Comparison of ENCODE assay signal across 8 cellular contexts in the genomic region with DNA sequence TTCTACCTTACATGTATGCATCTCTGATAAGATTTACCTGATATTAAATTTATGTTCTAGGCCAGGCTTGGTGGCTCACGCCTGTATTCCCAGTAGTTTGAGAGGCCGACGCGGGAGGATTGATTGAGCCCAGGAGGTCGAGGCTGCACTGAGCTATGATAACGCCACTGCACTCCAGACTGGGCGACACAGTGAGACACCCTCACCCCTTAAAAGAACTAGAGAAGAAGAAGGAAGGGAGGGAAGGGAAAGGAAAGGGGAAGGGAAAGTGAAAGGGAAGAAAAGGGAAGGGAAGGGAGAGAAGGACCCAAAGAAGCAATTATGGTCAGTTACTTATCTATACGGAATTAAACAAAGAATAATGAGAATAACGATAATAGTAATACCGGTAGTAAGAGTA. TPM values are rescaled to one million over a fixed set of nuclear protein-coding genes. Genes with fewer than 3 reads are reported as not detected.
A peak's percentile ranks its signal among the peaks of the same experiment; 100 is the strongest.
DNase-seq lines count a peak whose midpoint lies in the region; ATAC-seq and TF ChIP-seq lines count a peak whose summit lies in the region.

No MANE protein-coding gene starts in this region.

- H3K4me1 ChIP-seq in BLaER1 (peaks cover 19% of the 10 kb centered on the region), Karpas-422 (ENCODE audit: low read length) (peaks cover 18% of the 10 kb centered on the region)

- H3K36me3 ChIP-seq in BLaER1 = peaks cover 23% of the 10 kb centered on the region; the same call in 1 of the 2 replicates
- peaks cover 13% of the 10 kb centered on the region for H3K36me3 ChIP-seq in Karpas-422 (ENCODE audit: insufficient read depth, low read length)

- H3K9me2 ChIP-seq in Karpas-422 (replicated peaks; ENCODE audit: insufficient read depth, low read length) = no peaks in the 10 kb centered on the region

- ATAC-seq in HG03039 (IDR thresholded peaks at IDR 0.05; ENCODE audit: unreplicated experiment) (no peak), GM18868 (IDR thresholded peaks at IDR 0.05; ENCODE audit: unreplicated experiment) (no peak)

- DNase-seq in Karpas-422 = no peak
- DNase-seq in chondrocyte (ENCODE audit: low spot score) = no peak
- DNase-seq in nephron progenitor cell = no peak
- no peak for DNase-seq in hepatic stellate cell (ENCODE audit: low spot score)
- DNase-seq in globus pallidus (ENCODE audit: low spot score) = no peak

- H3K9me3 Mint-ChIP-seq in chondrocyte (ENCODE audit: low read depth) (peaks cover 2% of the 10 kb centered on the region), nephron progenitor cell (peaks cover 14% of the 10 kb centered on the region)

- H3K79me2 ChIP-seq in Karpas-422 (ENCODE audit: low read length) = peaks cover 34% of the 10 kb centered on the region

- H3K27me3 ChIP-seq in BLaER1 (no peaks in the 10 kb centered on the region), Karpas-422 (ENCODE audit: low read length) (no peaks in the 10 kb centered on the region)

- H3K4me1 Mint-ChIP-seq in chondrocyte (ENCODE audit: low read depth) = peaks cover 22% of the 10 kb centered on the region
- H3K4me1 Mint-ChIP-seq in nephron progenitor cell = peaks cover 5% of the 10 kb centered on the region

- H3K9ac ChIP-seq in BLaER1 = peak overlapping the region; percentile 91
- H3K9ac ChIP-seq in Karpas-422 (ENCODE audit: low read length) = peak overlapping the region; percentile 95

- H2AFZ ChIP-seq in Karpas-422 (ENCODE audit: low read length) = no peak overlapping the region

- H3K27me3 Mint-ChIP-seq in chondrocyte (ENCODE audit: low read depth) = no peaks in the 10 kb centered on the region
- H3K27me3 Mint-ChIP-seq in nephron progenitor cell (ENCODE audit: low read depth, poor library complexity) = no peaks in the 10 kb centered on the region

- H3K4me3 ChIP-seq in BLaER1 = peak overlapping the region; percentile 82
- peak overlapping the region; percentile 95 for H3K4me3 ChIP-seq in Karpas-422 (ENCODE audit: low read length)

- TF ChIP-seq CTCF in chondrocyte (IDR thresholded peaks at IDR 0.05) (no peak), nephron progenitor cell (IDR thresholded peaks at IDR 0.05) (no peak)

- H3K4me2 ChIP-seq in BLaER1 (peak overlapping the region; percentile 86), Karpas-422 (ENCODE audit: low read depth, low read length, poor library complexity, severe bottlenecking) (peak overlapping the region; percentile 81)

- H4K20me1 ChIP-seq in BLaER1 (no peaks in the 10 kb centered on the region), Karpas-422 (ENCODE audit: insufficient read depth, low read depth, low read length) (no peaks in the 10 kb centered on the region)

- H3K9me3 ChIP-seq in BLaER1 (peaks cover 12% of the 10 kb centered on the region; the same call in 1 of the 2 replicates), Karpas-422 (ENCODE audit: low read length) (no peaks in the 10 kb centered on the region)

- H3K36me3 Mint-ChIP-seq in chondrocyte (ENCODE audit: low read depth) (peaks cover 3% of the 10 kb centered on the region), nephron progenitor cell (ENCODE audit: low read depth) (peaks cover 26% of the 10 kb centered on the region)

- H3K4me3 Mint-ChIP-seq in chondrocyte (ENCODE audit: unreplicated experiment) = peak overlapping the region; percentile 44
- peak overlapping the region; percentile 94 for H3K4me3 Mint-ChIP-seq in nephron progenitor cell

- H3K27ac Mint-ChIP-seq in chondrocyte (ENCODE audit: unreplicated experiment) (peak overlapping the region; percentile 30), nephron progenitor cell (peak overlapping the region; percentile 65)

- H3K27ac ChIP-seq in BLaER1 (peak overlapping the region; percentile 54; the same call in 1 of the 2 replicates), Karpas-422 (ENCODE audit: low read length) (no peak overlapping the region)

RNA-seq across cellular contexts. Expression of gene RFK, which starts 1.2 kb away (rescaled TPM):
- total RNA-seq in Karpas-422 (2014; rRNA removed; shearing (Covaris generic); ENCODE audit: low replicate concordance) = 14.4 and 29.3 TPM in 2 replicates
- total RNA-seq in chondrocyte = 14.3 to 18.1 TPM (median 15.6 TPM) in 3 replicates
